In genomic region chr9:37197158-37198033, GRCh38 we compare ENCODE assay signal across 8 cellular contexts.
A peak's percentile ranks its signal among the peaks of the same experiment; 100 is the strongest.
DNase-seq lines count a peak whose midpoint lies in the region; ATAC-seq and TF ChIP-seq lines count a peak whose summit lies in the region.

No MANE protein-coding gene starts in this region.

- peak; percentile 85 for DNase-seq in ELR (ENCODE audit: low read depth)
- peak; percentile 48 for DNase-seq in NCI-H2107 treated with DMSO at 0.1 percent for 48 hours (lab: John Stamatoyannopoulos, UW; ENCODE audit: unreplicated experiment)
- DNase-seq in brain microvascular endothelial cell, result peak; percentile 65
- DNase-seq in stimulated activated naive B cell treated with anti-CD40 and anti-IgM and Interleukin-4, amounts not matched to agents 10 μg/mL and 1 μg/mL and 100 μg/mL, for 72 hours, result peak; percentile 46
- no peak for DNase-seq in amygdala (lab: John Stamatoyannopoulos, UW)
- DNase-seq in cerebellar cortex (ENCODE audit: low spot score), result no peak
- no peak for DNase-seq in NCI-H446 treated with DMSO at 0.1 percent for 48 hours (lab: John Stamatoyannopoulos, UW)

- H3K27me3 Mint-ChIP-seq in stimulated activated naive B cell treated with anti-CD40 and anti-IgM and Interleukin-4, amounts not matched to agents 10 μg/mL and 1 μg/mL and 100 μg/mL, for 72 hours, result no peaks in the 10 kb centered on the region

- H3K36me3 ChIP-seq in brain microvascular endothelial cell (replicated peaks), result no peaks in the 10 kb centered on the region

- H3K27me3 ChIP-seq in brain microvascular endothelial cell (replicated peaks), result no peaks in the 10 kb centered on the region

- no peak for TF ChIP-seq CTCF in brain microvascular endothelial cell (IDR thresholded peaks at IDR 0.05; ENCODE audit: low read depth, low read length, missing control alignments)

- H3K36me3 Mint-ChIP-seq in stimulated activated naive B cell treated with anti-CD40 and anti-IgM and Interleukin-4, amounts not matched to agents 10 μg/mL and 1 μg/mL and 100 μg/mL, for 72 hours, result peaks cover 45 to 60% of the 10 kb centered on the region in 2 donors

- peaks cover 7 to 13% of the 10 kb centered on the region in 2 donors for H3K9me3 Mint-ChIP-seq in stimulated activated naive B cell treated with anti-CD40 and anti-IgM and Interleukin-4, amounts not matched to agents 10 μg/mL and 1 μg/mL and 100 μg/mL, for 72 hours

- H3K4me3 Mint-ChIP-seq in stimulated activated naive B cell treated with anti-CD40 and anti-IgM and Interleukin-4, amounts not matched to agents 10 μg/mL and 1 μg/mL and 100 μg/mL, for 72 hours, result peak overlapping the region; percentile 61 to 68

- no peak overlapping the region for H3K4me3 ChIP-seq in brain microvascular endothelial cell (ENCODE audit: low read depth, low read length)

- H3K4me1 Mint-ChIP-seq in stimulated activated naive B cell treated with anti-CD40 and anti-IgM and Interleukin-4, amounts not matched to agents 10 μg/mL and 1 μg/mL and 100 μg/mL, for 72 hours, result peaks cover 56 to 84% of the 10 kb centered on the region in 2 donors

- in situ Hi-C loops in brain microvascular endothelial cell (cut with HindIII; ENCODE audit: low pct_ligation_motif_present, low sequenced_read_pairs), result no loop called here

- H3K27ac Mint-ChIP-seq in stimulated activated naive B cell treated with anti-CD40 and anti-IgM and Interleukin-4, amounts not matched to agents 10 μg/mL and 1 μg/mL and 100 μg/mL, for 72 hours, result peak overlapping the region; percentile 86

- H3K27ac ChIP-seq in brain microvascular endothelial cell, result peak overlapping the region; percentile 73

- peak; percentile 44 for ATAC-seq in GM21717 (IDR thresholded peaks at IDR 0.05; ENCODE audit: unreplicated experiment)
- peak; percentile 87 to 88 for ATAC-seq in stimulated activated naive B cell treated with anti-CD40 and anti-IgM and Interleukin-4, amounts not matched to agents 10 μg/mL and 1 μg/mL and 100 μg/mL, for 72 hours (replicated peaks)

Comparison
In these comparisons a context has a peak if more than half of its experiments do, and no peak if none do; other contexts are left out.
1. DNase-seq: peak in ELR (single experiment), NCI-H2107 treated with DMSO at 0.1 percent for 48 hours (single experiment), brain microvascular endothelial cell (single experiment) and stimulated activated naive B cell treated with anti-CD40 and anti-IgM and Interleukin-4, amounts not matched to agents 10 μg/mL and 1 μg/mL and 100 μg/mL, for 72 hours (single experiment); none in amygdala (0 of 56), cerebellar cortex (single experiment) and NCI-H446 treated with DMSO at 0.1 percent for 48 hours (single experiment).